ENCODE assay signal across 15 cellular contexts in the genomic region with DNA sequence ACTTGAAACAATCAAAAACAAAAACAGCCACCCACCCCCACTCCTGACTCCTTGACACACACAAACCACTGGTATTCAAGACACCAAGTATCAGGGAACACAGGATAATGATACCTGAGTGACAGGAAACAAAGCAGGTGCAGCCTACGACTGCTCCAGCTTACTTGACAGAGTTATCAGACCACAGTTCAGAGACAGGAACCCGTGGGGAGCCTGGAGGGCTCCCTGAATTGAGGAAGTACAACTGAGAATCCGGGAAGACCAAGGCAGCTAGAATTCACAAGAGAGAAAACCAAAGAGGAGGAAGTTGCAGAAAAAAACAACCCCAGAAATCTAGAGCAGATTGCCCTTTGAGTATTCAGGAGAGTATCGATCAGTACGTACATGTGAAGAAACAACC. TPM values are rescaled to one million over a fixed set of nuclear protein-coding genes. Genes with fewer than 3 reads are reported as not detected.
DNase-seq lines count a peak whose midpoint lies in the region; ATAC-seq, FAIRE-seq and TF ChIP-seq lines count a peak whose summit lies in the region.
"Had no signal": no experiment of that assay in that cellular context is flagged by ENCODE, and none has a peak within 500 bp of the region (broad histone marks: within the 10 kb centered on the region; RNA-seq: fewer than 3 reads in every experiment).

No MANE protein-coding gene starts in this region.

- POLR2A ChIA-PET in OCI-LY7 (lab: Charles Lee), result interaction anchor here (0.7 kb wide), 1 partner anchor 17 kb away, joined by 4 read pairs; no protein-coding TSS in a partner anchor
- POLR2A ChIA-PET in activated CD4-positive, alpha-beta T cell treated with anti-CD3 and anti-CD28 coated beads for 36 hours (lab: Charles Lee), result interaction anchor here (0.8 kb wide), 1 partner anchor 109 kb away, joined by 3 read pairs; no protein-coding TSS in a partner anchor

- ATAC-seq in GM19438 (IDR thresholded peaks at IDR 0.05; ENCODE audit: low read depth, unreplicated experiment) (peak; percentile 78), HG03025 (IDR thresholded peaks at IDR 0.05; ENCODE audit: low FRiP score, unreplicated experiment) (peak; percentile 68)
- ATAC-seq in activated CD4-positive, alpha-beta T cell treated with anti-CD3 and anti-CD28 coated beads for 36 hours, result no peak
- ATAC-seq: activated CD8-positive, alpha-beta T cell treated with anti-CD3 and anti-CD28 coated beads, Interleukin-2, amount 10 ng/mL, durations not matched to agents 7 days and 5 days had no signal

- CTCF ChIA-PET in OCI-LY7 (lab: Charles Lee; ENCODE audit: unreplicated experiment), result no interaction called here
- CTCF ChIA-PET in activated CD4-positive, alpha-beta T cell treated with anti-CD3 and anti-CD28 coated beads for 36 hours (lab: Charles Lee), result interaction anchor here (0.6 kb wide), 1 partner anchor 239 kb away, joined by 3 read pairs; no protein-coding TSS in a partner anchor

- no peaks in the 10 kb centered on the region for H3K9me3 Mint-ChIP-seq in activated CD4-positive, alpha-beta T cell treated with anti-CD3 and anti-CD28 coated beads for 36 hours (ENCODE audit: low read depth)
- H3K9me3 Mint-ChIP-seq: immature natural killer cell had no signal

- no peak overlapping the region for H2AFZ ChIP-seq in OCI-LY7 (ENCODE audit: low read length)

- DNase-seq in Ammon's horn (ENCODE audit: low spot score), result peak; percentile 33
- peak; percentile 22 for DNase-seq in OCI-LY7 (ENCODE audit: low spot score)
- no peak for DNase-seq in frontal cortex (ENCODE audit: low spot score in 2 of 2)
- DNase-seq in NCI-H2081 (lab: John Stamatoyannopoulos, UW), result no peak
- no peak for DNase-seq in activated CD4-positive, alpha-beta T cell treated with anti-CD3 and anti-CD28 coated beads for 36 hours
- DNase-seq in DMS53 treated with DMSO at 0.1 percent for 48 hours (lab: John Stamatoyannopoulos, UW; ENCODE audit: unreplicated experiment), result no peak
- DNase-seq: activated CD8-positive, alpha-beta T cell treated with anti-CD3 and anti-CD28 coated beads, Interleukin-2, amount 10 ng/mL, durations not matched to agents 7 days and 5 days; erythroblast; immature natural killer cell; NCI-H187 treated with DMSO at 0.1 percent for 48 hours; occipital lobe had no signal

- H3K4me3 Mint-ChIP-seq in activated CD4-positive, alpha-beta T cell treated with anti-CD3 and anti-CD28 coated beads for 36 hours, result no peak overlapping the region
- H3K4me3 Mint-ChIP-seq: activated CD8-positive, alpha-beta T cell treated with anti-CD3 and anti-CD28 coated beads, Interleukin-2, amount 10 ng/mL, durations not matched to agents 7 days and 5 days; immature natural killer cell had no signal

- H3K27ac ChIP-seq in OCI-LY7 (ENCODE audit: low read depth, low read length, poor library complexity, severe bottlenecking), result no peak overlapping the region
- H3K27ac ChIP-seq: ascending aorta, vagina had no signal

- TF ChIP-seq CTCF in OCI-LY7 (conservative IDR thresholded peaks at IDR 0.05; ENCODE audit: low read length), result no peak

- no peak overlapping the region for H3K4me3 ChIP-seq in OCI-LY7 (ENCODE audit: low read depth, low read length, poor library complexity, severe bottlenecking)
- H3K4me3 ChIP-seq: ascending aorta, vagina had no signal

- FAIRE-seq in frontal cortex (lab: Jason Lieb, UNC), result no peak

- H3K4me1 ChIP-seq in OCI-LY7 (ENCODE audit: insufficient read depth, low read length, poor library complexity, severe bottlenecking), result peaks cover 8% of the 10 kb centered on the region
- H3K4me1 ChIP-seq: ascending aorta, vagina had no signal

- H4K20me1 ChIP-seq in OCI-LY7 (ENCODE audit: insufficient read depth, low read length), result no peaks in the 10 kb centered on the region

- no peaks in the 10 kb centered on the region for H3K36me3 ChIP-seq in OCI-LY7 (ENCODE audit: insufficient read depth, low read length)
- H3K36me3 ChIP-seq: ascending aorta, vagina had no signal

- no peaks in the 10 kb centered on the region for H3K27me3 Mint-ChIP-seq in activated CD4-positive, alpha-beta T cell treated with anti-CD3 and anti-CD28 coated beads for 36 hours

- H3K4me1 Mint-ChIP-seq in activated CD4-positive, alpha-beta T cell treated with anti-CD3 and anti-CD28 coated beads for 36 hours, result peaks cover 9% of the 10 kb centered on the region

- H3K4me2 ChIP-seq in OCI-LY7 (ENCODE audit: low read length), result no peak overlapping the region

- intact Hi-C loops in OCI-LY7 (cut with micrococcal nuclease; ENCODE audit: unreplicated experiment), result no loop called here
- intact Hi-C loops in activated CD4-positive, alpha-beta T cell treated with anti-CD3 and anti-CD28 coated beads for 36 hours (cut with DNase I, micrococcal nuclease), result no loop called here

- no peak overlapping the region for H3K27ac Mint-ChIP-seq in activated CD4-positive, alpha-beta T cell treated with anti-CD3 and anti-CD28 coated beads for 36 hours
- H3K27ac Mint-ChIP-seq: activated CD8-positive, alpha-beta T cell treated with anti-CD3 and anti-CD28 coated beads, Interleukin-2, amount 10 ng/mL, durations not matched to agents 7 days and 5 days had no signal

- no TSS peak for BruUV-seq in OCI-LY7 (replicated peaks; lab: Mats Ljungman, UMichigan)

- peaks cover 7% of the 10 kb centered on the region for H3K36me3 Mint-ChIP-seq in activated CD4-positive, alpha-beta T cell treated with anti-CD3 and anti-CD28 coated beads for 36 hours (ENCODE audit: low read depth)

- H3K9me2 ChIP-seq in OCI-LY7 (ENCODE audit: insufficient read depth, low read length), result no peaks in the 10 kb centered on the region

- no peaks in the 10 kb centered on the region for H3K79me2 ChIP-seq in OCI-LY7 (ENCODE audit: insufficient read depth, low read depth, low read length)

- no peaks in the 10 kb centered on the region for H3K9me3 ChIP-seq in OCI-LY7 (ENCODE audit: low read length)
- H3K9me3 ChIP-seq: ascending aorta, vagina had no signal

RNA-seq across cellular contexts. Expression of a gene that starts 20.5 kb away (rescaled TPM):
- total RNA-seq in OCI-LY7 (2014; rRNA removed; shearing (Covaris generic)), result 25.8 and 29.1 TPM in 2 replicates
- total RNA-seq in OCI-LY7 (2022) (37.2 and 38.7 TPM in 2 replicates), frontal cortex (24.1 TPM)
- 10 to 100 TPM; 15.0 to 26.5 TPM for total RNA-seq in activated CD4-positive, alpha-beta T cell treated with anti-CD3 and anti-CD28 coated beads for 36 hours

RNA-seq across cellular contexts. Expression of a gene that starts 42.1 kb away (rescaled TPM):
- total RNA-seq in OCI-LY7 (2014; rRNA removed; shearing (Covaris generic)), result 6.2 and 11.7 TPM in 2 replicates
- 19.1 and 20.2 TPM in 2 replicates for total RNA-seq in OCI-LY7 (2022)
- 7.7 TPM for total RNA-seq in frontal cortex
- total RNA-seq in activated CD4-positive, alpha-beta T cell treated with anti-CD3 and anti-CD28 coated beads for 36 hours, result 1 to 10 TPM; 2.5 to 2.8 TPM

Comparison
In these comparisons a context has a peak if more than half of its experiments do, and no peak if none do; other contexts are left out.
1. DNase-seq: peak in Ammon's horn (single experiment) and OCI-LY7 (single experiment); none in frontal cortex (0 of 2), NCI-H2081 (0 of 2), activated CD4-positive, alpha-beta T cell treated with anti-CD3 and anti-CD28 coated beads for 36 hours (single experiment) and DMS53 treated with DMSO at 0.1 percent for 48 hours (single experiment).